18 cellular contexts compared by ENCODE assay signal in the genomic region with DNA sequence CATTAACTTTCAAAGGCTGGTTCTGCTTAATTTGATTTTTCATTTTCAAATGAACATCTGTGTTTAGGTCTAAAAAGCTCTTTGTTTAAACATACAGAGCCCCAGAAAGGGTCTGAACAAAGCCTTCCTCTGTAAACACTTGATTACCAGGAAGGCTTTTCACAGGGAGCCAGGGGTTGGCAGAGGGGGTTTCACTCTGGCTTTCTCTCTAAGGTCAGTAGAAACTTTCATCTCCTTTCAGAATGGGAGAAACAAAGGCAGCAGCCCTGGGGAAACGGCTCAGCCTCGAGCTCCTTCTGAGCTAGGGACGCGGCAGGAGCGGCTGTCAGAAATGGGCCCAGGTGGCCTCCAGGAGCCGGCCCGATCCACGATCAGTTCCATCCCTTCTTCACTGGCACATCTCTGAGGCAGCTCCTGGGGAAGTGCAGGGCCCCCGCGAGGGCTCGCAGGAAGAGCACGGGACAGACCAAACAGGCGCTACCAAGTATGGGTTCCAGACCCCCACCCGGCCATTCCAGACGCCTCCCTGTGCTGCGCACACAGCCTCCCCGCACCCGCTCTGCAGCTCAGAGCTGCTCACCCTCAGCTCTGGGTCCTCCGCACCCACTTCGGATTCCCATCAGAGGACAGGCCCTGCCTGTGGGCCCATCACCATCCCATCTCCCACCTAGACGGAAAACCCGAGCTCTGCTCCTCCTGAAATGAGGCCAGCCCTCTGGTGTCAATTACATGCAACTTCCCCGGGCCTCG.
DNase-seq lines count a peak whose midpoint lies in the region; ATAC-seq lines count a peak whose summit lies in the region.
"Had no signal": no experiment of that assay in that cellular context is flagged by ENCODE, and none has a peak within 500 bp of the region (broad histone marks: within the 10 kb centered on the region; RNA-seq: fewer than 3 reads in every experiment).

No MANE protein-coding gene starts in this region.

- peaks cover 32% of the 10 kb centered on the region for H3K4me1 ChIP-seq in Karpas-422 (ENCODE audit: low read length)
- H3K4me1 ChIP-seq: parathyroid adenoma had no signal

- H3K36me3 ChIP-seq in Karpas-422 (ENCODE audit: insufficient read depth, low read length) (no peaks in the 10 kb centered on the region), SK-N-MC (ENCODE audit: insufficient read depth, low read length) (no peaks in the 10 kb centered on the region)

- no peak for ATAC-seq in stimulated activated memory B cell treated with anti-CD40 and anti-IgM and Interleukin-4, amounts not matched to agents 10 μg/mL and 1 μg/mL and 100 μg/mL, for 72 hours
- ATAC-seq in T-helper 17 cell (no peak), HG03565 (IDR thresholded peaks at IDR 0.05; ENCODE audit: unreplicated experiment) (no peak)
- ATAC-seq: left ventricle myocardium superior had no signal

- no peak overlapping the region for H3K4me3 Mint-ChIP-seq in stimulated activated memory B cell treated with anti-CD40 and anti-IgM and Interleukin-4, amounts not matched to agents 10 μg/mL and 1 μg/mL and 100 μg/mL, for 72 hours
- H3K4me3 Mint-ChIP-seq in T-helper 17 cell = no peak overlapping the region
- H3K4me3 Mint-ChIP-seq: activated naive CD4-positive, alpha-beta T cell treated with anti-CD3 and anti-CD28 coated beads, Interleukin-2, amount 50 U/mL, for 24 hours had no signal

- peak overlapping the region; percentile 86 for H3K27ac Mint-ChIP-seq in stimulated activated memory B cell treated with anti-CD40 and anti-IgM and Interleukin-4, amounts not matched to agents 10 μg/mL and 1 μg/mL and 100 μg/mL, for 72 hours
- H3K27ac Mint-ChIP-seq in T-helper 17 cell = no peak overlapping the region

- H4K20me1 ChIP-seq in Karpas-422 (ENCODE audit: insufficient read depth, low read depth, low read length) = no peaks in the 10 kb centered on the region

- intact Hi-C loops in head of caudate nucleus (cut with DNase I) = no loop called here

- no peak overlapping the region for H2AFZ ChIP-seq in Karpas-422 (ENCODE audit: low read length)
- H2AFZ ChIP-seq: parathyroid adenoma had no signal

- no peaks in the 10 kb centered on the region for H3K27me3 Mint-ChIP-seq in stimulated activated memory B cell treated with anti-CD40 and anti-IgM and Interleukin-4, amounts not matched to agents 10 μg/mL and 1 μg/mL and 100 μg/mL, for 72 hours
- H3K27me3 Mint-ChIP-seq in T-helper 17 cell = no peaks in the 10 kb centered on the region
- H3K27me3 Mint-ChIP-seq: activated naive CD4-positive, alpha-beta T cell treated with anti-CD3 and anti-CD28 coated beads, Interleukin-2, amount 50 U/mL, for 24 hours had no signal

- H3K4me1 Mint-ChIP-seq in stimulated activated memory B cell treated with anti-CD40 and anti-IgM and Interleukin-4, amounts not matched to agents 10 μg/mL and 1 μg/mL and 100 μg/mL, for 72 hours = peaks cover 76% of the 10 kb centered on the region
- H3K4me1 Mint-ChIP-seq in T-helper 17 cell = peaks cover 27% of the 10 kb centered on the region

- no peak overlapping the region for H3K9ac ChIP-seq in Karpas-422 (ENCODE audit: low read length)
- H3K9ac ChIP-seq in SK-N-MC (ENCODE audit: insufficient read length) = peak overlapping the region; percentile 19
- H3K9ac ChIP-seq: parathyroid adenoma had no signal

- no peaks in the 10 kb centered on the region; the same call in 1 of the 2 replicates for H3K79me2 ChIP-seq in Karpas-422 (ENCODE audit: low read length)
- H3K79me2 ChIP-seq: parathyroid adenoma had no signal

- no peaks in the 10 kb centered on the region for H3K9me2 ChIP-seq in Karpas-422 (replicated peaks; ENCODE audit: insufficient read depth, low read length)

- no peaks in the 10 kb centered on the region for H3K27me3 ChIP-seq in Karpas-422 (ENCODE audit: low read length)

- H3K9me3 Mint-ChIP-seq in stimulated activated memory B cell treated with anti-CD40 and anti-IgM and Interleukin-4, amounts not matched to agents 10 μg/mL and 1 μg/mL and 100 μg/mL, for 72 hours = no peaks in the 10 kb centered on the region
- H3K9me3 Mint-ChIP-seq: activated naive CD4-positive, alpha-beta T cell treated with anti-CD3 and anti-CD28 coated beads, Interleukin-2, amount 50 U/mL, for 24 hours had no signal

- H3K4me3 ChIP-seq in Karpas-422 (ENCODE audit: low read length) (no peak overlapping the region), SK-N-MC (no peak overlapping the region)

- H3K36me3 Mint-ChIP-seq in stimulated activated memory B cell treated with anti-CD40 and anti-IgM and Interleukin-4, amounts not matched to agents 10 μg/mL and 1 μg/mL and 100 μg/mL, for 72 hours = peaks cover 37% of the 10 kb centered on the region
- no peaks in the 10 kb centered on the region for H3K36me3 Mint-ChIP-seq in T-helper 17 cell (ENCODE audit: low read depth)

- no peak overlapping the region for H3K4me2 ChIP-seq in Karpas-422 (ENCODE audit: low read depth, low read length, poor library complexity, severe bottlenecking)

- H3K27ac ChIP-seq in Karpas-422 (ENCODE audit: low read length) = peak overlapping the region; percentile 32; the same call in 1 of the 2 replicates
- peak overlapping the region; percentile 77 for H3K27ac ChIP-seq in SK-N-MC
- H3K27ac ChIP-seq: parathyroid adenoma had no signal

- H3K9me3 ChIP-seq in Karpas-422 (ENCODE audit: low read length) (no peaks in the 10 kb centered on the region), SK-N-MC (ENCODE audit: low read depth, low read length) (no peaks in the 10 kb centered on the region), T-helper 17 cell (ENCODE audit: control insufficient read depth, low read length, poor library complexity, severe bottlenecking) (no peaks in the 10 kb centered on the region)
- H3K9me3 ChIP-seq: Caco-2 had no signal

- DNase-seq in Karpas-422 (no peak), SK-N-MC (ENCODE audit: low read depth, low spot score) (no peak), head of caudate nucleus (peak in 39 of 42 donors; percentile 36 to 87 (median 65)), islet precursor cell (no peak), T-helper 17 cell (no peak), NCI-H187 treated with DMSO at 0.1 percent for 48 hours (lab: John Stamatoyannopoulos, UW) (no peak)
- DNase-seq: activated CD8-positive, alpha-beta memory T cell treated with anti-CD3 and anti-CD28 coated beads for 24 hours; Caco-2; dermis blood vessel endothelial cell; foreskin fibroblast; left ventricle myocardium superior; NCI-H1436; stimulated activated CD4-positive, alpha-beta T cell treated with anti-CD3 and anti-CD28 coated beads, Interleukin-4, amount 100 ng/mL, for 1 hour; T1000 had no signal

Comparison
In these comparisons a context has a peak if more than half of its experiments do, and no peak if none do; other contexts are left out.
1. DNase-seq: peak in head of caudate nucleus (39 of 42); none in Karpas-422 (single experiment), SK-N-MC (single experiment), islet precursor cell (single experiment), T-helper 17 cell (0 of 3) and NCI-H187 treated with DMSO at 0.1 percent for 48 hours (single experiment).